ENCODE assay signal across 1 cellular context in the genomic region with DNA sequence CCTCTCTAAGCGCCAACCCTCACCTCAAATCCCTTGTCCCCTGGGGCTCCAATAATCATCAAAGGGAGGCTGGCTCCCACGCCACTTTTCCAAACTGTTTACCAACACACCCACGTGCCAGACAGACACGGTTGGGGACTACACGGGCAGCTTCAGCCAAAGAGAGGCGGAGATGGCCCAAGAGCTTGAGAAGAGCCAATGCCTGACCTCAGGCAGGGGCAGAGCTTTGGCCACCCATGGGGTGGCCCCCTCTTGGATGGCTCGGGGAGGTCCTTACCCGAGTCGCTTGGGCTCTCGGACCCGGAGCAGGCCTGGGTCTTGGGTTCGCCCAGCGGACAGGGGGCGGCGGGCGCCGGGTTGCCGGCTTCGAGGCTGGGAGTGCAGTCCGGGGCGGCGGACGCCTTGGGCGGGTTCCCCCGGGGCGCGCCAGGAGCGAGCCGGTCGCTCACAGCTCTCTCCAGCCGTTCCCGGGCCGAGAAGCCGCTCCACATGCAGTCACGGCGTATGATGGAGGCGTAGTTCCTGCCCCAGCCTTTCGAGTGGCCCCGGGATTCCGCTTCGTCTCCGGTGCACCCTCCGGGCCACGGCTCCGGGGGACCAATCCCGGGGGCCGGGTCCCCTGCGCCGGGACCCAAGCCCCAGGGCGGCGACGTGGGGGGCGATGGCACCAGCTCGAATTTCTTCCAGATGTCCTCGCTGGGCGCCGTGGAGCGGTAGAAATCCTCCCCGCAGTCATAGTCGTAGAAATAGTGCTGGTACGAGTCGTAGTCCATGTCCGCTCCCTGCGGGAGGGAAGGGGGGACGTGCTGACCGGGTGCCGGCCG.
TF ChIP-seq lines count a peak whose summit lies in the region.

No MANE protein-coding gene starts in this region.

TF ChIP-seq in K562, 482 proteins besides CTCF, POLR2A, EP300 and RAD21 (continues in another document):
- TF ChIP-seq RFX1 (IDR thresholded peaks at IDR 0.05): no peak
- 0 out of 2 replicates have a peak, but pooled peaks have one; percentile 0 for TF ChIP-seq HDGF (IDR thresholded peaks at IDR 0.05)
- TF ChIP-seq FOXA3 (CRISPR knock-in tag; conservative IDR thresholded peaks at IDR 0.05 in 1 of 2, IDR thresholded peaks at IDR 0.05 in 1 of 2): no peak; a peak in 1 of 4 replicates
- TF ChIP-seq DIDO1 (tag; IDR thresholded peaks at IDR 0.05; ENCODE audit: low read depth): no peak
- no peak for TF ChIP-seq ZBTB17 (CRISPR knock-in tag; IDR thresholded peaks at IDR 0.05)
- no peak for TF ChIP-seq GATAD2B (IDR thresholded peaks at IDR 0.05; ENCODE audit: borderline replicate concordance)
- TF ChIP-seq TEAD1 (CRISPR knock-in tag; IDR thresholded peaks at IDR 0.05): peak in 1 of 2 experiments; percentile 58; a peak in 1 of 4 replicates
- TF ChIP-seq, protein P1, sequence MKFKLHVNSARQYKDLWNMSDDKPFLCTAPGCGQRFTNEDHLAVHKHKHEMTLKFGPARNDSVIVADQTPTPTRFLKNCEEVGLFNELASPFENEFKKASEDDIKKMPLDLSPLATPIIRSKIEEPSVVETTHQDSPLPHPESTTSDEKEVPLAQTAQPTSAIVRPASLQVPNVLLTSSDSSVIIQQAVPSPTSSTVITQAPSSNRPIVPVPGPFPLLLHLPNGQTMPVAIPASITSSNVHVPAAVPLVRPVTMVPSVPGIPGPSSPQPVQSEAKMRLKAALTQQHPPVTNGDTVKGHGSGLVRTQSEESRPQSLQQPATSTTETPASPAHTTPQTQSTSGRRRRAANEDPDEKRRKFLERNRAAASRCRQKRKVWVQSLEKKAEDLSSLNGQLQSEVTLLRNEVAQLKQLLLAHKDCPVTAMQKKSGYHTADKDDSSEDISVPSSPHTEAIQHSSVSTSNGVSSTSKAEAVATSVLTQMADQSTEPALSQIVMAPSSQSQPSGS (CRISPR knock-in tag; IDR thresholded peaks at IDR 0.05): no peak
- TF ChIP-seq ZNF23 (CRISPR knock-in tag; IDR thresholded peaks at IDR 0.05): no peak
- no peak for TF ChIP-seq ZNF3 (CRISPR knock-in tag; IDR thresholded peaks at IDR 0.05)
- TF ChIP-seq ERF (CRISPR knock-in tag; IDR thresholded peaks at IDR 0.05): no peak
- TF ChIP-seq ZNF184 (CRISPR knock-in tag; IDR thresholded peaks at IDR 0.05): no peak
- TF ChIP-seq POLR2G (IDR thresholded peaks at IDR 0.05; ENCODE audit: low read depth, low read length): peak; percentile 31
- peak; percentile 75 for TF ChIP-seq MAX (CRISPR knock-in tag; IDR thresholded peaks at IDR 0.05)
- TF ChIP-seq, protein P2, sequence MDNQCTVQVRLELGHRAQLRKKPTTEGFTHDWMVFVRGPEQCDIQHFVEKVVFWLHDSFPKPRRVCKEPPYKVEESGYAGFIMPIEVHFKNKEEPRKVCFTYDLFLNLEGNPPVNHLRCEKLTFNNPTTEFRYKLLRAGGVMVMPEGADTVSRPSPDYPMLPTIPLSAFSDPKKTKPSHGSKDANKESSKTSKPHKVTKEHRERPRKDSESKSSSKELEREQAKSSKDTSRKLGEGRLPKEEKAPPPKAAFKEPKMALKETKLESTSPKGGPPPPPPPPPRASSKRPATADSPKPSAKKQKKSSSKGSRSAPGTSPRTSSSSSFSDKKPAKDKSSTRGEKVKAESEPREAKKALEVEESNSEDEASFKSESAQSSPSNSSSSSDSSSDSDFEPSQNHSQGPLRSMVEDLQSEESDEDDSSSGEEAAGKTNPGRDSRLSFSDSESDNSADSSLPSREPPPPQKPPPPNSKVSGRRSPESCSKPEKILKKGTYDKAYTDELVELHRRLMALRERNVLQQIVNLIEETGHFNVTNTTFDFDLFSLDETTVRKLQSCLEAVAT (IDR thresholded peaks at IDR 0.05): 0 out of 4 replicates have a peak, but pooled peaks of 1 of the 2 experiments have one; percentile 17
- no peak for TF ChIP-seq NCOA2 (IDR thresholded peaks at IDR 0.05; ENCODE audit: partially characterized antibody in 2 of 2)
- no peak for TF ChIP-seq PHF21A (IDR thresholded peaks at IDR 0.05; ENCODE audit: borderline replicate concordance, low read depth)
- no peak for TF ChIP-seq NFE2 (IDR thresholded peaks at IDR 0.05; ENCODE audit: low read depth)
- no peak for TF ChIP-seq KDM5B (IDR thresholded peaks at IDR 0.05; ENCODE audit: insufficient replicate concordance, low read depth, low read length)
- no peak for TF ChIP-seq SRSF3 (IDR thresholded peaks at IDR 0.05; ENCODE audit: insufficient read depth, low read length)
- no peak for TF ChIP-seq TAF7 (tag; IDR thresholded peaks at IDR 0.05)
- no peak for TF ChIP-seq MAFK (IDR thresholded peaks at IDR 0.05; ENCODE audit: low read length)
- no peak for TF ChIP-seq ZNF165 (CRISPR knock-in tag; IDR thresholded peaks at IDR 0.05; ENCODE audit: borderline replicate concordance)
- TF ChIP-seq ADNP (tag; IDR thresholded peaks at IDR 0.05): no peak
- TF ChIP-seq TBL1XR1 (IDR thresholded peaks at IDR 0.05; ENCODE audit: low read length in 2 of 2): 0 out of 4 replicates have a peak, but pooled peaks of 1 of the 2 experiments have one; percentile 56
- TF ChIP-seq ZNF449 (CRISPR knock-in tag; IDR thresholded peaks at IDR 0.05): no peak
- TF ChIP-seq UBTF (IDR thresholded peaks at IDR 0.05; ENCODE audit: borderline replicate concordance in 1 of 2, low read depth in 2 of 2, low read length in 2 of 2): peak; percentile 83 to 88; a peak in 3 of 4 replicates
- no peak for TF ChIP-seq RUNX1 (IDR thresholded peaks at IDR 0.05; ENCODE audit: low read depth)
- no peak for TF ChIP-seq KDM1A (IDR thresholded peaks at IDR 0.05)
- no peak for TF ChIP-seq XRCC4 (IDR thresholded peaks at IDR 0.05; ENCODE audit: extremely low read depth, insufficient read depth, insufficient read length)
- peak; percentile 78 for TF ChIP-seq RBBP5 (IDR thresholded peaks at IDR 0.05; ENCODE audit: borderline replicate concordance, insufficient read depth, low read length, poor library complexity, severe bottlenecking)
- peak; percentile 17; the same call in 1 of the 2 replicates for TF ChIP-seq BCOR (IDR thresholded peaks at IDR 0.05)
- no peak for TF ChIP-seq C11orf30 (IDR thresholded peaks at IDR 0.05; ENCODE audit: low read depth)
- TF ChIP-seq CREB3L1 (IDR thresholded peaks at IDR 0.05; ENCODE audit: borderline replicate concordance, low read depth): no peak
- no peak for TF ChIP-seq MEF2D (tag; conservative IDR thresholded peaks at IDR 0.05; ENCODE audit: low read depth)
- no peak for TF ChIP-seq ZNF263 (CRISPR knock-in tag; IDR thresholded peaks at IDR 0.05; ENCODE audit: borderline replicate concordance)
- TF ChIP-seq FOXM1 (IDR thresholded peaks at IDR 0.05; ENCODE audit: low read depth): no peak
- no peak for TF ChIP-seq FOXM1 (CRISPR knock-in tag; IDR thresholded peaks at IDR 0.05; ENCODE audit: low read depth)
- TF ChIP-seq CBFA2T2 (conservative IDR thresholded peaks at IDR 0.05): no peak
- TF ChIP-seq PTBP1 (IDR thresholded peaks at IDR 0.05; ENCODE audit: low read depth, low read length): no peak
- peak; percentile 69 for TF ChIP-seq L3MBTL2 (IDR thresholded peaks at IDR 0.05)
- TF ChIP-seq KAT7 (CRISPR knock-in tag; IDR thresholded peaks at IDR 0.05; ENCODE audit: borderline replicate concordance): peak; percentile 54; the same call in 1 of the 2 replicates
- no peak for TF ChIP-seq NUFIP1 (IDR thresholded peaks at IDR 0.05; ENCODE audit: partially characterized antibody)
- no peak for TF ChIP-seq BCL6 (CRISPR knock-in tag; IDR thresholded peaks at IDR 0.05)
- peak; percentile 31; the same call in 1 of the 2 replicates for TF ChIP-seq CEBPG (CRISPR knock-in tag; IDR thresholded peaks at IDR 0.05)
- TF ChIP-seq CEBPG (tag; conservative IDR thresholded peaks at IDR 0.05 in 1 of 2, IDR thresholded peaks at IDR 0.05 in 1 of 2): no peak
- no peak for TF ChIP-seq ZBTB49 (CRISPR knock-in tag; IDR thresholded peaks at IDR 0.05; ENCODE audit: borderline replicate concordance)
- no peak for TF ChIP-seq CAMTA2 (CRISPR knock-in tag; conservative IDR thresholded peaks at IDR 0.05)
- TF ChIP-seq EP400 (IDR thresholded peaks at IDR 0.05): no peak
- TF ChIP-seq CEBPZ (IDR thresholded peaks at IDR 0.05; ENCODE audit: borderline replicate concordance, low read depth, low read length): no peak
- TF ChIP-seq ZNF561 (CRISPR knock-in tag; conservative IDR thresholded peaks at IDR 0.05): no peak
